ENCODE assay signal across 15 cellular contexts in the genomic region with DNA sequence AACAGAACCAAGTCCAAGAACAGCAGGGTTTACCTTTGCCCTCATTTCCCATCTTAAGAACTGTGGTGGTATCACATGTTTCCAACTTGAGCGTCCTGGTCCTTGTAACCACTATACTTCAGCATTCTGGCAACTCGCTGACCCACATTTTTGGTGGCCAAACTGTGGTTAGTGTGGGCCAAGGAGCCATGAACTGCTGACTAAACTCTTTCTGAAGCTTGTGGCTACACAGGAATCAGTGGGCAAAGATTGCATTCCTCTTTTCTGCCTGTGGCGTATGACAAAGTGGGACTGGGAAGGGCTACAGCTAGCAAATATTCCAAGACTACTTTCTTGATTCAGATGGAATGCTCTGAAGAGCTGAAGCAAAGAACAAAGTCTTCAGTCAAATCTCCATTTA.
DNase-seq lines count a peak whose midpoint lies in the region; TF ChIP-seq lines count a peak whose summit lies in the region.
"Had no signal": no experiment of that assay in that cellular context is flagged by ENCODE, and none has a peak within 500 bp of the region (broad histone marks: within the 10 kb centered on the region; RNA-seq: fewer than 3 reads in every experiment).

No MANE protein-coding gene starts in this region.

- no peak for TF ChIP-seq EP300 in suprapubic skin (IDR thresholded peaks at IDR 0.05)

- H3K9me3 ChIP-seq in suprapubic skin = no peaks in the 10 kb centered on the region
- H3K9me3 ChIP-seq: sigmoid colon had no signal

- no peak for TF ChIP-seq POLR2A in suprapubic skin (IDR thresholded peaks at IDR 0.05)

- no peaks in the 10 kb centered on the region for H3K4me1 ChIP-seq in suprapubic skin

- DNase-seq in H4 (ENCODE audit: low spot score) = peak; percentile 84
- DNase-seq in SW480 (ENCODE audit: low spot score) = peak; percentile 11
- DNase-seq in foreskin melanocyte = peak; percentile 53
- DNase-seq in smooth muscle cell of the brain vasculature (ENCODE audit: low read depth, low spot score) = peak; percentile 3
- no peak for DNase-seq in RKO (ENCODE audit: low spot score)
- no peak for DNase-seq in stimulated activated naive CD4-positive, alpha-beta T cell (lab: John Stamatoyannopoulos, UW)
- DNase-seq in suprapubic skin (ENCODE audit: low spot score in 2 of 2) = no peak
- DNase-seq in SKM-1 (lab: John Stamatoyannopoulos, UW; ENCODE audit: unreplicated experiment) = no peak
- DNase-seq: activated T-cell treated with anti-CD3 and anti-CD28 coated beads, Interleukin-2, amount 50 U/mL, for 24 hours; aorta; effector CD4-positive, alpha-beta T cell; NCI-H1105 treated with DMSO at 0.1 percent for 48 hours; NCI-H345; sigmoid colon; T-cell had no signal

- H3K27me3 ChIP-seq in suprapubic skin = no peaks in the 10 kb centered on the region
- H3K27me3 ChIP-seq: sigmoid colon had no signal

- no peak overlapping the region for H3K27ac ChIP-seq in suprapubic skin

- 52% methylated on average over 3 of the region's 3 CpGs for WGBS in suprapubic skin

- no peaks in the 10 kb centered on the region for H3K36me3 ChIP-seq in suprapubic skin
- H3K36me3 ChIP-seq: sigmoid colon had no signal

- H3K4me3 ChIP-seq in suprapubic skin = no peak overlapping the region
- H3K4me3 ChIP-seq: sigmoid colon had no signal

- TF ChIP-seq CTCF in suprapubic skin (IDR thresholded peaks at IDR 0.05) = no peak

Comparison
In these comparisons a context has a peak if more than half of its experiments do, and no peak if none do; other contexts are left out.
1. DNase-seq: peak in H4 (single experiment), SW480 (single experiment), foreskin melanocyte (single experiment) and smooth muscle cell of the brain vasculature (single experiment); none in RKO (single experiment), stimulated activated naive CD4-positive, alpha-beta T cell (0 of 6), suprapubic skin (0 of 2) and SKM-1 (single experiment).